8 cellular contexts compared by ENCODE assay signal in genomic region chr4:146340798-146341197, GRCh38.
DNase-seq lines count a peak whose midpoint lies in the region; ATAC-seq and TF ChIP-seq lines count a peak whose summit lies in the region.

No MANE protein-coding gene starts in this region.

- H3K27ac Mint-ChIP-seq in activated naive CD8-positive, alpha-beta T cell treated with anti-CD3 and anti-CD28 coated beads, Interleukin-2, amount 50 U/mL, for 24 hours, result no peak overlapping the region

- H3K27me3 Mint-ChIP-seq in activated naive CD8-positive, alpha-beta T cell treated with anti-CD3 and anti-CD28 coated beads, Interleukin-2, amount 50 U/mL, for 24 hours, result no peaks in the 10 kb centered on the region

- H3K9me2 ChIP-seq in SU-DHL-6 (replicated peaks; ENCODE audit: insufficient read depth, low read length), result no peaks in the 10 kb centered on the region

- H3K9me3 Mint-ChIP-seq in activated naive CD8-positive, alpha-beta T cell treated with anti-CD3 and anti-CD28 coated beads, Interleukin-2, amount 50 U/mL, for 24 hours, result no peaks in the 10 kb centered on the region

- no peaks in the 10 kb centered on the region for H3K27me3 ChIP-seq in BJ (ENCODE audit: control insufficient read depth, insufficient read depth, low read length)
- no peaks in the 10 kb centered on the region for H3K27me3 ChIP-seq in SU-DHL-6 (ENCODE audit: low read length)
- H3K27me3 ChIP-seq in kidney epithelial cell (ENCODE audit: control insufficient read depth, insufficient read depth, low read length), result no peaks in the 10 kb centered on the region

- H2AFZ ChIP-seq in SU-DHL-6 (ENCODE audit: low read depth, low read length, severe bottlenecking), result no peak overlapping the region

- no peaks in the 10 kb centered on the region; the same call in 1 of the 2 replicates for H3F3A ChIP-seq in SU-DHL-6 (ENCODE audit: insufficient read depth)

- no peaks in the 10 kb centered on the region for H3K36me3 Mint-ChIP-seq in activated naive CD8-positive, alpha-beta T cell treated with anti-CD3 and anti-CD28 coated beads, Interleukin-2, amount 50 U/mL, for 24 hours (ENCODE audit: low read depth)

- H3K4me1 Mint-ChIP-seq in activated naive CD8-positive, alpha-beta T cell treated with anti-CD3 and anti-CD28 coated beads, Interleukin-2, amount 50 U/mL, for 24 hours, result peaks cover 3% of the 10 kb centered on the region

- CTCF ChIA-PET in BJ (lab: Yijun Ruan, JAX), result interaction anchor here (0.6 to 1.0 kb wide), 7 partner anchors 16 to 730 kb away, joined by 3 to 4 read pairs (median 3); no protein-coding TSS in a partner anchor

- intact Hi-C loops in posterior vena cava (cut with DNase I), result no loop called here

- H3K4me3 ChIP-seq in BJ (ENCODE audit: low read depth, low read length), result no peak overlapping the region
- H3K4me3 ChIP-seq in SU-DHL-6 (ENCODE audit: insufficient read depth, low read length, poor library complexity, severe bottlenecking), result no peak overlapping the region
- H3K4me3 ChIP-seq in kidney epithelial cell (ENCODE audit: low read depth, low read length), result no peak overlapping the region

- no peak overlapping the region for H3K4me3 Mint-ChIP-seq in activated naive CD8-positive, alpha-beta T cell treated with anti-CD3 and anti-CD28 coated beads, Interleukin-2, amount 50 U/mL, for 24 hours

- ATAC-seq in GM18858 (IDR thresholded peaks at IDR 0.05; ENCODE audit: unreplicated experiment) (peak; percentile 32), HG02970 (IDR thresholded peaks at IDR 0.05; ENCODE audit: low FRiP score, unreplicated experiment) (no peak)
- no peak for ATAC-seq in activated naive CD8-positive, alpha-beta T cell treated with anti-CD3 and anti-CD28 coated beads, Interleukin-2, amount 50 U/mL, for 24 hours

- no peak overlapping the region for H3K27ac ChIP-seq in SU-DHL-6 (ENCODE audit: low read depth, low read length)

- TF ChIP-seq CTCF in BJ (IDR thresholded peaks at IDR 0.05; ENCODE audit: insufficient read depth, low read depth, low read length), result peak; percentile 42
- TF ChIP-seq CTCF in SU-DHL-6 (IDR thresholded peaks at IDR 0.05; ENCODE audit: insufficient read depth, low read length, poor library complexity, severe bottlenecking), result peak; percentile 27
- TF ChIP-seq CTCF in kidney epithelial cell (IDR thresholded peaks at IDR 0.05; ENCODE audit: insufficient read depth, low read length, poor library complexity, severe bottlenecking), result peak; percentile 38

- H3K9ac ChIP-seq in SU-DHL-6 (ENCODE audit: low read length), result no peak overlapping the region

- no peak overlapping the region for H3K4me2 ChIP-seq in SU-DHL-6 (ENCODE audit: low read depth, low read length, poor library complexity, severe bottlenecking)

- no peak for DNase-seq in BJ (ENCODE audit: low read depth)
- no peak for DNase-seq in kidney epithelial cell (ENCODE audit: low read depth)
- no peak for DNase-seq in cerebellum (ENCODE audit: low spot score)
- DNase-seq in activated naive CD8-positive, alpha-beta T cell treated with anti-CD3 and anti-CD28 coated beads, Interleukin-2, amount 50 U/mL, for 24 hours, result no peak
- no peak for DNase-seq in posterior vena cava (ENCODE audit: low spot score)

- POLR2A ChIA-PET in BJ (lab: Charles Lee), result no interaction called here

- H3K79me2 ChIP-seq in SU-DHL-6 (ENCODE audit: insufficient read depth, low read length), result no peaks in the 10 kb centered on the region

- no peaks in the 10 kb centered on the region for H3K9me3 ChIP-seq in SU-DHL-6 (ENCODE audit: insufficient read depth, low read length)

- no peaks in the 10 kb centered on the region for H4K20me1 ChIP-seq in SU-DHL-6 (ENCODE audit: low read depth, low read length)

- no peaks in the 10 kb centered on the region for H3K36me3 ChIP-seq in BJ (ENCODE audit: control insufficient read depth, insufficient read depth, low read length)
- H3K36me3 ChIP-seq in SU-DHL-6 (ENCODE audit: low read length), result no peaks in the 10 kb centered on the region
- no peaks in the 10 kb centered on the region for H3K36me3 ChIP-seq in kidney epithelial cell (ENCODE audit: control insufficient read depth, insufficient read depth, low read length)
